Comparison of ENCODE assay signal across 1 cellular context in genomic region chr13:114224201-114224600, GRCh38.
TF ChIP-seq lines count a peak whose summit lies in the region.

No MANE protein-coding gene starts in this region.

TF ChIP-seq in SK-N-SH, 30 proteins besides CTCF, POLR2A, EP300 and RAD21:
- TF ChIP-seq FOXM1 (IDR thresholded peaks at IDR 0.05; ENCODE audit: low read depth) (no peak), GATA2 (CRISPR knock-in tag; IDR thresholded peaks at IDR 0.05) (no peak), JUND (IDR thresholded peaks at IDR 0.05) (no peak), REST (IDR thresholded peaks at IDR 0.05; ENCODE audit: low read depth, low read length) (no peak), RCOR1 (IDR thresholded peaks at IDR 0.05; ENCODE audit: low read length) (no peak), PBX3 (IDR thresholded peaks at IDR 0.05) (no peak), RXRA (IDR thresholded peaks at IDR 0.05; ENCODE audit: borderline replicate concordance, low read depth) (no peak), FOXJ3 (CRISPR knock-in tag; IDR thresholded peaks at IDR 0.05) (no peak), MXI1 (IDR thresholded peaks at IDR 0.05; ENCODE audit: low read depth, low read length) (no peak), YY1 (IDR thresholded peaks at IDR 0.05; ENCODE audit: low read depth) (no peak), USF1 (IDR thresholded peaks at IDR 0.05; ENCODE audit: borderline replicate concordance, low read depth) (no peak), ELF1 (IDR thresholded peaks at IDR 0.05) (no peak), GABPA (IDR thresholded peaks at IDR 0.05; ENCODE audit: low read depth) (no peak), TEAD4 (IDR thresholded peaks at IDR 0.05; ENCODE audit: borderline replicate concordance, insufficient read depth) (no peak)
